In genomic region chr15:98311566-98312188, GRCh38 we compare ENCODE assay signal across 9 cellular contexts.
A peak's percentile ranks its signal among the peaks of the same experiment; 100 is the strongest.
DNase-seq lines count a peak whose midpoint lies in the region; ATAC-seq and TF ChIP-seq lines count a peak whose summit lies in the region.
"Had no signal": no experiment of that assay in that cellular context is flagged by ENCODE, and none has a peak within 500 bp of the region (broad histone marks: within the 10 kb centered on the region; RNA-seq: fewer than 3 reads in every experiment).

No MANE protein-coding gene starts in this region.

- H3K27me3 Mint-ChIP-seq in CD14-positive monocyte (ENCODE audit: low read depth in 3 of 3): peaks cover 14 to 23% (median 15%) of the 10 kb centered on the region in 3 donors
- peaks cover 8% of the 10 kb centered on the region for H3K27me3 Mint-ChIP-seq in activated T-cell treated with anti-CD3 and anti-CD28 coated beads, Interleukin-2, amount 50 U/mL, for 4 hours (ENCODE audit: low read depth)

- H3K9me3 Mint-ChIP-seq in CD14-positive monocyte: peaks cover 0 to 7% (median 0%) of the 10 kb centered on the region in 7 donors
- H3K9me3 Mint-ChIP-seq in activated T-cell treated with anti-CD3 and anti-CD28 coated beads, Interleukin-2, amount 50 U/mL, for 4 hours: no peaks in the 10 kb centered on the region
- H3K9me3 Mint-ChIP-seq: T-helper 1 cell treated with Interleukin-12 subunit alpha and Interleukin-12 subunit beta and Interleukin-4 antibody, amounts not matched to agents 30 μg/mL and 1 μg/mL, for 36 hours had no signal

- no peaks in the 10 kb centered on the region for H4K20me1 ChIP-seq in PC-3 (ENCODE audit: low read length)

- no peaks in the 10 kb centered on the region for H3F3A ChIP-seq in PC-3 (ENCODE audit: low read length, unreplicated experiment)

- H3K36me3 Mint-ChIP-seq in CD14-positive monocyte: no peaks in the 10 kb centered on the region
- H3K36me3 Mint-ChIP-seq in activated T-cell treated with anti-CD3 and anti-CD28 coated beads, Interleukin-2, amount 50 U/mL, for 4 hours (ENCODE audit: insufficient read depth): no peaks in the 10 kb centered on the region

- WGBS in suprapubic skin: 10% methylated on average over 8 of the region's 8 CpGs

- ATAC-seq in GM19452 (IDR thresholded peaks at IDR 0.05; ENCODE audit: unreplicated experiment) (peak; percentile 89), PC-3 (peak; percentile 27; the same call in 1 of the 2 replicates)
- ATAC-seq in activated T-cell treated with anti-CD3 and anti-CD28 coated beads, Interleukin-2, amount 50 U/mL, for 4 hours: no peak

- H3K9me3 ChIP-seq in PC-3 (ENCODE audit: low read length): no peaks in the 10 kb centered on the region
- no peaks in the 10 kb centered on the region for H3K9me3 ChIP-seq in suprapubic skin

- H3K4me1 Mint-ChIP-seq in CD14-positive monocyte: no peaks in the 10 kb centered on the region
- H3K4me1 Mint-ChIP-seq in activated T-cell treated with anti-CD3 and anti-CD28 coated beads, Interleukin-2, amount 50 U/mL, for 4 hours (ENCODE audit: low read depth): no peaks in the 10 kb centered on the region

- H3K27me3 ChIP-seq in PC-3 (ENCODE audit: low read length) (peaks cover 25% of the 10 kb centered on the region), suprapubic skin (peaks cover 16% of the 10 kb centered on the region)

- no peak overlapping the region for H3K4me2 ChIP-seq in PC-3 (ENCODE audit: low read length)

- H2AFZ ChIP-seq in PC-3 (ENCODE audit: low read length): no peak overlapping the region

- peak overlapping the region in 1 of 2 donors; percentile 69 for H3K4me3 Mint-ChIP-seq in CD14-positive monocyte
- H3K4me3 Mint-ChIP-seq in activated T-cell treated with anti-CD3 and anti-CD28 coated beads, Interleukin-2, amount 50 U/mL, for 4 hours: no peak overlapping the region
- H3K4me3 Mint-ChIP-seq: T-helper 1 cell treated with Interleukin-12 subunit alpha and Interleukin-12 subunit beta and Interleukin-4 antibody, amounts not matched to agents 30 μg/mL and 1 μg/mL, for 36 hours had no signal

- TF ChIP-seq CTCF in CD14-positive monocyte (IDR thresholded peaks at IDR 0.05) (peak; percentile 88), PC-3 (conservative IDR thresholded peaks at IDR 0.05; ENCODE audit: low read depth, low read length) (peak; percentile 88), fibroblast of the aortic adventitia (IDR thresholded peaks at IDR 0.05; ENCODE audit: insufficient read depth, low read length) (peak; percentile 82), suprapubic skin (IDR thresholded peaks at IDR 0.05) (peak; percentile 69 to 70)

- no peaks in the 10 kb centered on the region for H3K9me2 ChIP-seq in PC-3 (replicated peaks; ENCODE audit: low read length)

- TF ChIP-seq EP300 in suprapubic skin (IDR thresholded peaks at IDR 0.05): no peak

- H3K36me3 ChIP-seq in PC-3 (ENCODE audit: low read depth, low read length) (no peaks in the 10 kb centered on the region), suprapubic skin (no peaks in the 10 kb centered on the region)

- no peak overlapping the region for H3K4me3 ChIP-seq in PC-3 (ENCODE audit: low read length)
- H3K4me3 ChIP-seq in fibroblast of the aortic adventitia (ENCODE audit: low read depth, low read length): peak overlapping the region; percentile 15
- no peak overlapping the region for H3K4me3 ChIP-seq in suprapubic skin

- TF ChIP-seq POLR2A in suprapubic skin (IDR thresholded peaks at IDR 0.05): no peak

- no peak overlapping the region for H3K9ac ChIP-seq in PC-3 (ENCODE audit: low read length)

- peak; percentile 49 for DNase-seq in CD14-positive monocyte (ENCODE audit: low spot score)
- DNase-seq in HuH-7 (ENCODE audit: low spot score): peak; percentile 72
- peak; percentile 86 for DNase-seq in PC-3
- DNase-seq in activated T-cell treated with anti-CD3 and anti-CD28 coated beads, Interleukin-2, amount 50 U/mL, for 4 hours: peak; percentile 61
- peak; percentile 79 for DNase-seq in fibroblast of the aortic adventitia (ENCODE audit: low read depth)
- DNase-seq in occipital lobe (lab: John Stamatoyannopoulos, UW): peak; percentile 28
- DNase-seq in suprapubic skin (ENCODE audit: low spot score in 2 of 2): peak; percentile 77 to 89

- H3K27ac ChIP-seq in PC-3 (ENCODE audit: low read length) (no peak overlapping the region), suprapubic skin (no peak overlapping the region)

- no TSS peak for BruUV-seq in PC-3 (replicated peaks; lab: Mats Ljungman, UMichigan)

- CTCF ChIA-PET in PC-3 (lab: Charles Lee): interaction anchor here (0.6 to 1.2 kb wide), 6 partner anchors 13 to 1753 kb away, joined by 3 to 8 read pairs (median 3); no protein-coding TSS in a partner anchor

- no peaks in the 10 kb centered on the region for H3K79me2 ChIP-seq in PC-3 (ENCODE audit: low read length)

- peak overlapping the region in 1 of 7 donors; percentile 15 for H3K27ac Mint-ChIP-seq in CD14-positive monocyte
- H3K27ac Mint-ChIP-seq: T-helper 1 cell treated with Interleukin-12 subunit alpha and Interleukin-12 subunit beta and Interleukin-4 antibody, amounts not matched to agents 30 μg/mL and 1 μg/mL, for 36 hours had no signal

- intact Hi-C loops in CD14-positive monocyte (cut with micrococcal nuclease): loop anchor here (2.0 to 5.0 kb wide), 2 partner anchors 109 to 116 kb away; no protein-coding TSS in a partner anchor
- intact Hi-C loops in PC-3 (cut with micrococcal nuclease): loop anchor here (1.0 to 2.0 kb wide), 2 partner anchors 110 to 117 kb away; no protein-coding TSS in a partner anchor

- H3K4me1 ChIP-seq in PC-3 (ENCODE audit: insufficient read depth, low read length): no peaks in the 10 kb centered on the region
- peaks cover 3% of the 10 kb centered on the region for H3K4me1 ChIP-seq in suprapubic skin

- POLR2A ChIA-PET in PC-3 (lab: Charles Lee; ENCODE audit: unreplicated experiment): no interaction called here

Comparison
In these comparisons a context has a peak if more than half of its experiments do, and no peak if none do; other contexts are left out.
1. DNase-seq: peak in every context shown above with its lines; median percentile 86 in PC-3; 83 in suprapubic skin; 79 in fibroblast of the aortic adventitia; 72 in HuH-7; 61 in activated T-cell treated with anti-CD3 and anti-CD28 coated beads, Interleukin-2, amount 50 U/mL, for 4 hours; 49 in CD14-positive monocyte; 28 in occipital lobe.
2. ATAC-seq: peak in GM19452 (single experiment) and PC-3 (single experiment); none in activated T-cell treated with anti-CD3 and anti-CD28 coated beads, Interleukin-2, amount 50 U/mL, for 4 hours (0 of 2).
3. Peak in every context shown above with its lines, with median percentiles within 50 percentile points of each other: CTCF ChIP-seq.